In the genomic region with DNA sequence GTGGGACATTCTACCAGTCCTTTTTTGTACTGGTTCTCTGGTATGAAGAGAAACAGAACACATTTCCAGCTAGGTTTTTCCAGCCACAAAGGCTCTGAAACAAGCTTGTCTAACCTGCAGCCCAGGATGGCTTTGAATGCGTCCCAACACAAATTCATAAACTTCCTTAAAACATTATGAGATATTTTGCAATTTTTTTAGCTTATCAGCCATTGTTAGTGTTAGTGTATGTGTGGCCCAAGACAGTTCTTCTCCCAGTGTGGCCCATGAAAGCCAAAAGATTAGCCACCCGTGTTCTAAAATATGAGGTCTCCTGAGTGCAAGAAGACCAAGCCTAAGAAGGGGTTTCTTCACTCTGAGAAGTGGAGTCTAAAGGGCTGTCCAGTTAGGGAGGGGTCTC, we compare ENCODE assay signal across 27 cellular contexts. TPM values are rescaled to one million over a fixed set of nuclear protein-coding genes. Genes with fewer than 3 reads are reported as not detected.
DNase-seq lines count a peak whose midpoint lies in the region; ATAC-seq, FAIRE-seq and TF ChIP-seq lines count a peak whose summit lies in the region.
"Had no signal": no experiment of that assay in that cellular context is flagged by ENCODE, and none has a peak within 500 bp of the region (broad histone marks: within the 10 kb centered on the region; RNA-seq: fewer than 3 reads in every experiment).

No MANE protein-coding gene starts in this region.

- no peak overlapping the region for H3K18ac ChIP-seq in neuronal stem cell (ENCODE audit: low read length)

- H3K9ac ChIP-seq in BLaER1 (no peak overlapping the region), adipocyte (ENCODE audit: low read length) (peak overlapping the region; percentile 47), neuronal stem cell (ENCODE audit: low read depth, low read length, poor library complexity) (no peak overlapping the region)

- no peak overlapping the region for H4K8ac ChIP-seq in neuronal stem cell (ENCODE audit: low read depth, low read length)

- H3K4me1 ChIP-seq in A549 (peaks cover 16% of the 10 kb centered on the region), BLaER1 (peaks cover 33% of the 10 kb centered on the region), adipocyte (ENCODE audit: control insufficient read depth, insufficient read depth, low read length) (peaks cover 51% of the 10 kb centered on the region), gastrocnemius medialis (peaks cover 5 to 6% of the 10 kb centered on the region in 2 donors), neuronal stem cell (ENCODE audit: control insufficient read depth in 2 of 2, insufficient read depth in 1 of 2, low read depth in 1 of 2, low read length in 2 of 2) (no peaks in the 10 kb centered on the region), left lung (peaks cover 12 to 53% of the 10 kb centered on the region in 2 donors)
- H3K4me1 ChIP-seq: colonic mucosa, foreskin keratinocyte had no signal

- H3K36me3 Mint-ChIP-seq in activated CD8-positive, alpha-beta T cell treated with anti-CD3 and anti-CD28 coated beads, Interleukin-2, amount 10 ng/mL, durations not matched to agents 7 days and 5 days (ENCODE audit: low read depth) = no peaks in the 10 kb centered on the region

- H3K4ac ChIP-seq in neuronal stem cell (ENCODE audit: low read length) = no peak overlapping the region

- H4K20me1 ChIP-seq in BLaER1 = peaks cover 40% of the 10 kb centered on the region

- H2BK5ac ChIP-seq in neuronal stem cell (ENCODE audit: low read length) = no peak overlapping the region

- TF ChIP-seq EP300 in A549 (IDR thresholded peaks at IDR 0.05) = no peak

- DNase-seq in A549 (ENCODE audit: low read depth in 1 of 2, low spot score in 1 of 2) = no peak
- DNase-seq in adipocyte (ENCODE audit: low read depth) = no peak
- no peak for DNase-seq in gastrocnemius medialis
- DNase-seq in neuronal stem cell (ENCODE audit: low spot score) = no peak
- DNase-seq in activated CD8-positive, alpha-beta T cell treated with anti-CD3 and anti-CD28 coated beads, Interleukin-2, amount 10 ng/mL, durations not matched to agents 7 days and 5 days = no peak
- no peak for DNase-seq in germinal center (ENCODE audit: low spot score)
- DNase-seq in left lung = no peak
- DNase-seq: activated CD4-positive, alpha-beta T cell treated with anti-CD3 and anti-CD28 coated beads for 4 hours; activated naive CD4-positive, alpha-beta T cell treated with Interleukin-2 at 50 U/mL for 16 hours; activated T-cell treated with anti-CD3 and anti-CD28 coated beads, Interleukin-2, amount 50 U/mL, for 1 hour; adrenal gland; colonic mucosa; effector memory CD8-positive, alpha-beta T cell; foreskin keratinocyte; Karpas-422; mesendoderm; NCI-H1048; NCI-H1694; NCI-H446 treated with DMSO at 0.1 percent for 48 hours; NCI-H82; psoas muscle had no signal

- no peak for TF ChIP-seq RAD21 in A549 (conservative IDR thresholded peaks at IDR 0.05 in 1 of 2, IDR thresholded peaks at IDR 0.05 in 1 of 2)

- CTCF ChIA-PET in A549 (lab: Yijun Ruan, JAX) = interaction anchor here (0.6 to 32.2 kb wide), 11 partner anchors 10 to 316 kb away, joined by 3 to 976 read pairs (median 14); a partner anchor contains a TSS
- CTCF ChIA-PET in activated CD8-positive, alpha-beta T cell treated with anti-CD3 and anti-CD28 coated beads, Interleukin-2, amount 10 ng/mL, durations not matched to agents 7 days and 5 days (lab: Charles Lee) = interaction anchor here (1.2 to 4.8 kb wide), 5 partner anchors 11 to 302 kb away, joined by 3 to 60 read pairs (median 11); no protein-coding TSS in a partner anchor

- no peak overlapping the region for H2AFZ ChIP-seq in neuronal stem cell (ENCODE audit: low read length)
- H2AFZ ChIP-seq: hepatocyte had no signal

- H3K23ac ChIP-seq in neuronal stem cell (ENCODE audit: low read depth, low read length, poor library complexity) = no peak overlapping the region

- TF ChIP-seq CTCF in A549 (IDR thresholded peaks at IDR 0.05) (no peak), gastrocnemius medialis (IDR thresholded peaks at IDR 0.05 in 4 of 5, conservative IDR thresholded peaks at IDR 0.05 in 1 of 5) (no peak), left lung (IDR thresholded peaks at IDR 0.05) (no peak)

- TF ChIP-seq POLR2A in A549 (IDR thresholded peaks at IDR 0.05; ENCODE audit: low read length) (no peak), gastrocnemius medialis (IDR thresholded peaks at IDR 0.05) (no peak)

- H2AK5ac ChIP-seq in neuronal stem cell (ENCODE audit: low read depth, low read length) = no peak overlapping the region

- H3K9me3 ChIP-seq in A549 = peaks cover 14% of the 10 kb centered on the region
- H3K9me3 ChIP-seq in BLaER1 = peaks cover 14% of the 10 kb centered on the region
- peaks cover 9% of the 10 kb centered on the region for H3K9me3 ChIP-seq in adipocyte (ENCODE audit: control insufficient read depth, low read length)
- peaks cover 0 to 3% (median 0%) of the 10 kb centered on the region in 3 donors for H3K9me3 ChIP-seq in gastrocnemius medialis
- H3K9me3 ChIP-seq in neuronal stem cell (replicated peaks in 1 of 2; ENCODE audit: control insufficient read depth in 2 of 2, insufficient read depth in 1 of 2, low read depth in 1 of 2, low read length in 2 of 2) = peaks cover 0 to under 1% of the 10 kb centered on the region in 2 donors
- peaks cover 0 to 11% of the 10 kb centered on the region in 2 donors for H3K9me3 ChIP-seq in left lung
- H3K9me3 ChIP-seq: adrenal gland, colonic mucosa had no signal

- H3K27ac ChIP-seq in A549 = peak overlapping the region; percentile 35 to 63; a peak in 4 of 6 replicates
- no peak overlapping the region for H3K27ac ChIP-seq in BLaER1
- peak overlapping the region; percentile 30 to 53 (median 50) for H3K27ac ChIP-seq in gastrocnemius medialis
- H3K27ac ChIP-seq in neuronal stem cell (replicated peaks; ENCODE audit: low read length) = no peak overlapping the region
- peak overlapping the region in 1 of 2 donors; percentile 80 for H3K27ac ChIP-seq in left lung
- H3K27ac ChIP-seq: colonic mucosa, foreskin keratinocyte, hepatocyte had no signal

- peaks cover 18% of the 10 kb centered on the region; the same call in 1 of the 2 replicates for H3K27me3 ChIP-seq in BLaER1
- no peaks in the 10 kb centered on the region for H3K27me3 ChIP-seq in adipocyte (replicated peaks; ENCODE audit: control insufficient read depth, insufficient read depth, low read length)
- no peaks in the 10 kb centered on the region for H3K27me3 ChIP-seq in gastrocnemius medialis
- H3K27me3 ChIP-seq in neuronal stem cell (ENCODE audit: control insufficient read depth in 3 of 3, insufficient read depth in 3 of 3, low read depth in 1 of 3, low read length in 3 of 3) = no peaks in the 10 kb centered on the region
- H3K27me3 ChIP-seq in left lung = no peaks in the 10 kb centered on the region
- H3K27me3 ChIP-seq: adrenal gland, colonic mucosa, foreskin keratinocyte, hepatocyte had no signal

- H3K9me3 Mint-ChIP-seq in activated CD8-positive, alpha-beta T cell treated with anti-CD3 and anti-CD28 coated beads, Interleukin-2, amount 10 ng/mL, durations not matched to agents 7 days and 5 days (ENCODE audit: insufficient read depth) = peaks cover 8% of the 10 kb centered on the region

- H3K4me3 Mint-ChIP-seq in activated CD8-positive, alpha-beta T cell treated with anti-CD3 and anti-CD28 coated beads, Interleukin-2, amount 10 ng/mL, durations not matched to agents 7 days and 5 days = no peak overlapping the region
- H3K4me3 Mint-ChIP-seq: effector memory CD8-positive, alpha-beta T cell had no signal

- H2BK15ac ChIP-seq in neuronal stem cell (ENCODE audit: low read length) = no peak overlapping the region

- H3K27ac Mint-ChIP-seq in activated CD8-positive, alpha-beta T cell treated with anti-CD3 and anti-CD28 coated beads, Interleukin-2, amount 10 ng/mL, durations not matched to agents 7 days and 5 days = no peak overlapping the region
- H3K27ac Mint-ChIP-seq: effector memory CD8-positive, alpha-beta T cell had no signal

- no peaks in the 10 kb centered on the region for H3K36me3 ChIP-seq in BLaER1
- H3K36me3 ChIP-seq in adipocyte (ENCODE audit: control insufficient read depth, insufficient read depth, low read length, severe bottlenecking) = peaks cover 41% of the 10 kb centered on the region
- H3K36me3 ChIP-seq in gastrocnemius medialis = no peaks in the 10 kb centered on the region
- H3K36me3 ChIP-seq in neuronal stem cell (replicated peaks in 1 of 2; ENCODE audit: control insufficient read depth in 2 of 2, insufficient read depth in 2 of 2, low read length in 2 of 2) = no peaks in the 10 kb centered on the region
- H3K36me3 ChIP-seq in left lung = no peaks in the 10 kb centered on the region
- H3K36me3 ChIP-seq: adrenal gland, colonic mucosa had no signal

- peaks cover 9% of the 10 kb centered on the region for H3K4me1 Mint-ChIP-seq in activated CD8-positive, alpha-beta T cell treated with anti-CD3 and anti-CD28 coated beads, Interleukin-2, amount 10 ng/mL, durations not matched to agents 7 days and 5 days (ENCODE audit: low read depth)

- no peak overlapping the region for H3K14ac ChIP-seq in neuronal stem cell (ENCODE audit: low read length)

- H3K4me3 ChIP-seq in A549 (no peak overlapping the region), BLaER1 (no peak overlapping the region), adipocyte (ENCODE audit: low read length) (no peak overlapping the region), gastrocnemius medialis (no peak overlapping the region), neuronal stem cell (ENCODE audit: low read length in 2 of 2) (no peak overlapping the region), left lung (no peak overlapping the region)
- H3K4me3 ChIP-seq: adrenal gland, colonic mucosa, hepatocyte, psoas muscle had no signal

- no peak overlapping the region for H2BK12ac ChIP-seq in neuronal stem cell (ENCODE audit: low read length)

- H4K91ac ChIP-seq in neuronal stem cell (ENCODE audit: low read depth, low read length, poor library complexity) = no peak overlapping the region

- H2BK120ac ChIP-seq in neuronal stem cell (ENCODE audit: low read depth, low read length) = no peak overlapping the region

- FAIRE-seq in A549 (lab: Jason Lieb, UNC) = no peak
- FAIRE-seq: H1, urothelium cell line had no signal

- no peak overlapping the region for H3K4me2 ChIP-seq in A549
- peak overlapping the region; percentile 67; the same call in 1 of the 2 replicates for H3K4me2 ChIP-seq in BLaER1
- H3K4me2 ChIP-seq in neuronal stem cell (ENCODE audit: insufficient read depth, low read length, poor library complexity, severe bottlenecking) = no peak overlapping the region
- H3K4me2 ChIP-seq: hepatocyte had no signal

- intact Hi-C loops in gastrocnemius medialis (cut with DNase I; ENCODE audit: low total_unique reads) (loop anchor here (5.0 kb wide), 1 partner anchor 305 kb away; a partner anchor contains a TSS), left lung (cut with DNase I) (no loop called here)

- ATAC-seq in A549 = no peak
- no peak for ATAC-seq in gastrocnemius medialis
- no peak for ATAC-seq in activated CD8-positive, alpha-beta T cell treated with anti-CD3 and anti-CD28 coated beads, Interleukin-2, amount 10 ng/mL, durations not matched to agents 7 days and 5 days
- no peak for ATAC-seq in left lung
- ATAC-seq: effector memory CD8-positive, alpha-beta T cell; foreskin keratinocyte had no signal

- H3K27me3 Mint-ChIP-seq in activated CD8-positive, alpha-beta T cell treated with anti-CD3 and anti-CD28 coated beads, Interleukin-2, amount 10 ng/mL, durations not matched to agents 7 days and 5 days (ENCODE audit: low read depth) = no peaks in the 10 kb centered on the region
- H3K27me3 Mint-ChIP-seq: effector memory CD8-positive, alpha-beta T cell had no signal

- in situ Hi-C loops in gastrocnemius medialis (cut with MboI; ENCODE audit: low sequenced_read_pairs in 4 of 4) = loop anchor here (5.0 kb wide), 2 partner anchors 35 to 40 kb away; no protein-coding TSS in a partner anchor

- H3K79me1 ChIP-seq in neuronal stem cell (ENCODE audit: low read depth, low read length) = no peaks in the 10 kb centered on the region

- WGBS in A549 (ENCODE audit: missing lambda C conversion rate) = 94% methylated on average over 2 of the region's 2 CpGs
- no CpG with 5 or more reads among the region's 2 CpGs for WGBS in neuronal stem cell (ENCODE audit: extremely low coverage in 2 of 2, insufficient read length in 2 of 2, insufficient replicate concordance in 1 of 2), 2 donors

- POLR2A ChIA-PET in A549 (lab: Yijun Ruan, JAX) = no interaction called here
- POLR2A ChIA-PET in activated CD8-positive, alpha-beta T cell treated with anti-CD3 and anti-CD28 coated beads, Interleukin-2, amount 10 ng/mL, durations not matched to agents 7 days and 5 days (lab: Charles Lee) = no interaction called here

RNA-seq across cellular contexts. Expression of a gene that starts 18.4 kb away (rescaled TPM):
- polyA plus RNA-seq in A549 (2011; rRNA removed) (16.0 and 21.2 TPM in 2 replicates), A549 (2017; fragmentation: RNase III; extraction: RNeasy Plus Mini Kit Qiagen cat#74134 plus additional on column Dnase treatment) (13.1 to 18.5 TPM (median 15.7 TPM) in 3 replicates)
- 6.5 and 8.5 TPM in 2 replicates for polyA plus RNA-seq in A549 (2012; cell fraction: cytosol; rRNA removed)
- polyA plus RNA-seq in A549 (2012; cell fraction: nucleus; rRNA removed) = 4.6 and 6.0 TPM in 2 replicates
- polyA minus RNA-seq in A549 (2011; rRNA and poly(A)+ RNA removed) = 27.4 and 28.2 TPM in 2 replicates
- total RNA-seq in gastrocnemius medialis (10 to 100 TPM; 15.9 to 29.7 (median 22.5) TPM), left lung (10 to 100 TPM in 1 of 2 donors, under 1 TPM in 1; 0.93 to 11.3 TPM)
- polyA plus RNA-seq in neuronal stem cell (2013, experiment 1 of 2) = not detected
- not detected for polyA plus RNA-seq in neuronal stem cell (2013, experiment 2 of 2)
- not detected for total RNA-seq in activated CD8-positive, alpha-beta T cell treated with anti-CD3 and anti-CD28 coated beads, Interleukin-2, amount 10 ng/mL, durations not matched to agents 7 days and 5 days
- total RNA-seq: activated CD8-positive, alpha-beta memory T cell treated with anti-CD3 and anti-CD28 coated beads for 36 hours; foreskin keratinocyte; T-helper 2 cell treated with Interferon-gamma antibody and Interleukin-4, amounts not matched to agents 100 ng/mL and 5 ng/mL, for 36 hours had no signal

Comparison
In these comparisons a context has a peak if more than half of its experiments do, and no peak if none do; other contexts are left out.
1. H3K27ac ChIP-seq: peak in A549 (2 of 2) and gastrocnemius medialis (4 of 4); none in BLaER1 (single experiment) and neuronal stem cell (single experiment).